ENCODE assay signal across 1 cellular context in genomic region chr7:143512488-143513340, GRCh38.
TF ChIP-seq lines count a peak whose summit lies in the region.

No MANE protein-coding gene starts in this region.

TF ChIP-seq in SK-N-SH, 30 proteins besides CTCF, POLR2A, EP300 and RAD21:
- TF ChIP-seq NRF1 (IDR thresholded peaks at IDR 0.05; ENCODE audit: low read depth, low read length), result no peak
- TF ChIP-seq USF2 (IDR thresholded peaks at IDR 0.05; ENCODE audit: borderline replicate concordance, low read depth, low read length), result no peak
- peak; percentile 54 for TF ChIP-seq JUND (IDR thresholded peaks at IDR 0.05)
- TF ChIP-seq FOSL2 (IDR thresholded peaks at IDR 0.05; ENCODE audit: borderline replicate concordance, low read depth), result peak; percentile 73; the same call in 1 of the 2 replicates
- no peak for TF ChIP-seq TAF1 (IDR thresholded peaks at IDR 0.05; ENCODE audit: borderline replicate concordance, low read depth, low read length)
- TF ChIP-seq MAX (IDR thresholded peaks at IDR 0.05; ENCODE audit: low read depth), result peak; percentile 34; the same call in 1 of the 2 replicates
- TF ChIP-seq RFX5 (IDR thresholded peaks at IDR 0.05; ENCODE audit: low read length), result no peak
- no peak for TF ChIP-seq FOXM1 (IDR thresholded peaks at IDR 0.05; ENCODE audit: low read depth)
- no peak for TF ChIP-seq POLR2AphosphoS5 (IDR thresholded peaks at IDR 0.05; ENCODE audit: low read depth, low read length)
- TF ChIP-seq NFIC (IDR thresholded peaks at IDR 0.05; ENCODE audit: borderline replicate concordance), result no peak
- peak; percentile 75 for TF ChIP-seq TCF12 (IDR thresholded peaks at IDR 0.05)
- peak; percentile 41; the same call in 1 of the 2 replicates for TF ChIP-seq PBX3 (IDR thresholded peaks at IDR 0.05)
- peak; percentile 18; the same call in 1 of the 2 replicates for TF ChIP-seq RXRA (IDR thresholded peaks at IDR 0.05; ENCODE audit: borderline replicate concordance, low read depth)
TF ChIP-seq in SK-N-SH: peak in this region for 6.
